11 cellular contexts compared by ENCODE assay signal in the genomic region with DNA sequence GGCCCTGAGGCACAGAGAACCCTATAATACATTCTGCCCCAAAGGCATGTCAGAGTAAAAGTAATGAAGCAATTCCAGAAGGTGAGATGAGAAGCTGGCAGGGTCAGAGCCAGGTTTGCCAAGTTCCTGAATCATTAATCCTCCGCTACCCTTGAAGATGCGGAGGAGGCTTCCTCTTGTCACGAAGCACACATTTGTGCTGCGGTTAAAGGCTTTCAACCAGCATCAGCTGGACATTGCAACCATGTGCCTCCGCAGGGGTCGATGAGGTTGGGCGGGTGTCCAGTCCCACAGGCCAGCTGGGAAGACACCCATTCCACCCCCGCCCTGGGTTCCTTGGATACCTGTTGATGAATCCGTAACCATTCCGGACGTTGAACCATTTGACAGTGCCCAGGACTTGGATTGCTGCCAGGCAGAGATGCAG. TPM values are rescaled to one million over a fixed set of nuclear protein-coding genes. Genes with fewer than 3 reads are reported as not detected.
DNase-seq lines count a peak whose midpoint lies in the region; ATAC-seq and TF ChIP-seq lines count a peak whose summit lies in the region.
"Had no signal": no experiment of that assay in that cellular context is flagged by ENCODE, and none has a peak within 500 bp of the region (broad histone marks: within the 10 kb centered on the region; RNA-seq: fewer than 3 reads in every experiment).

No MANE protein-coding gene starts in this region.

- peak; percentile 42 for DNase-seq in ACHN
- peak; percentile 83 for DNase-seq in amniotic epithelial cell (ENCODE audit: low read depth)
- peak; percentile 38 for DNase-seq in lower lobe of right lung
- DNase-seq in NCI-H524 treated with DMSO at 0.1 percent for 48 hours (lab: John Stamatoyannopoulos, UW) = no peak
- DNase-seq in GM13977 (ENCODE audit: low spot score) = no peak
- no peak for DNase-seq in NCI-H1048 (lab: John Stamatoyannopoulos, UW)
- DNase-seq: activated gamma-delta T cell, Karpas-422 had no signal

- intact Hi-C loops in lower lobe of right lung (cut with DNase I) = no loop called here

- no peak for TF ChIP-seq CTCF in HEK293 (tag by site-specific recombination; IDR thresholded peaks at IDR 0.05)
- no peak for TF ChIP-seq CTCF in lower lobe of right lung (IDR thresholded peaks at IDR 0.05)
- no peak for TF ChIP-seq CTCF in GM13977 (IDR thresholded peaks at IDR 0.05; ENCODE audit: extremely low read depth, insufficient read depth, missing control alignments)

- POLR2A ChIA-PET in HEK293 (lab: Yijun Ruan, JAX) = interaction anchor here (1.3 to 2.3 kb wide), 3 partner anchors 12 to 59 kb away, joined by 3 to 6 read pairs (median 4); partner anchors contain the start of genes DVL2, GABARAP and SLC2A4

- in situ Hi-C loops in ACHN (cut with HindIII; ENCODE audit: low pct_ligation_motif_present, low pct_unique_long_range_greater_than_20kb, low sequenced_read_pairs) = no loop called here
- in situ Hi-C loops in GM13977 (cut with MboI; ENCODE audit: low pct_unique_long_range_greater_than_20kb, low sequenced_read_pairs, unreplicated experiment) = loop anchor here (10.0 kb wide), 1 partner anchor 238 kb away; no protein-coding TSS in a partner anchor

- H3K4me3 ChIP-seq in HEK293 (ENCODE audit: low read depth, low read length) (no peak overlapping the region), lower lobe of right lung (no peak overlapping the region)

- H3K36me3 ChIP-seq in HEK293 (ENCODE audit: control insufficient read depth in 2 of 2, insufficient read depth in 1 of 2, low read length in 2 of 2) (no peaks in the 10 kb centered on the region), lower lobe of right lung (no peaks in the 10 kb centered on the region)

- H3K9me3 ChIP-seq in HEK293 (ENCODE audit: control insufficient read depth, insufficient read depth, low read depth, low read length) (no peaks in the 10 kb centered on the region), lower lobe of right lung (no peaks in the 10 kb centered on the region)

- peaks cover 52% of the 10 kb centered on the region for H3K27me3 ChIP-seq in lower lobe of right lung (ENCODE audit: low read depth)

- CTCF ChIA-PET in HEK293 (lab: Yijun Ruan, JAX) = interaction anchor here (0.7 to 3.8 kb wide), 4 partner anchors 12 to 27 kb away, joined by 3 to 33 read pairs (median 6); partner anchors contain the start of gene SLC2A4

- H3K27ac ChIP-seq in HEK293 (ENCODE audit: extremely low read depth, low read depth, low read length) (no peak overlapping the region), lower lobe of right lung (no peak overlapping the region)

- ATAC-seq in lower lobe of right lung (no peak), GM21576 (IDR thresholded peaks at IDR 0.05; ENCODE audit: unreplicated experiment) (no peak)

- H3K4me1 ChIP-seq in HEK293 (ENCODE audit: control insufficient read depth, insufficient read depth, low read length) (peaks cover 6% of the 10 kb centered on the region; the same call in 1 of the 2 replicates), lower lobe of right lung (peaks cover 29% of the 10 kb centered on the region)

TF ChIP-seq in HEK293, 187 proteins besides CTCF, POLR2A, EP300 and RAD21:
- peak; percentile 42; the same call in 1 of the 2 replicates for TF ChIP-seq SCRT2 (tag by site-specific recombination; IDR thresholded peaks at IDR 0.05)
- TF ChIP-seq ZNF121 (tag by site-specific recombination; IDR thresholded peaks at IDR 0.05) = no peak
- TF ChIP-seq, protein P1, sequence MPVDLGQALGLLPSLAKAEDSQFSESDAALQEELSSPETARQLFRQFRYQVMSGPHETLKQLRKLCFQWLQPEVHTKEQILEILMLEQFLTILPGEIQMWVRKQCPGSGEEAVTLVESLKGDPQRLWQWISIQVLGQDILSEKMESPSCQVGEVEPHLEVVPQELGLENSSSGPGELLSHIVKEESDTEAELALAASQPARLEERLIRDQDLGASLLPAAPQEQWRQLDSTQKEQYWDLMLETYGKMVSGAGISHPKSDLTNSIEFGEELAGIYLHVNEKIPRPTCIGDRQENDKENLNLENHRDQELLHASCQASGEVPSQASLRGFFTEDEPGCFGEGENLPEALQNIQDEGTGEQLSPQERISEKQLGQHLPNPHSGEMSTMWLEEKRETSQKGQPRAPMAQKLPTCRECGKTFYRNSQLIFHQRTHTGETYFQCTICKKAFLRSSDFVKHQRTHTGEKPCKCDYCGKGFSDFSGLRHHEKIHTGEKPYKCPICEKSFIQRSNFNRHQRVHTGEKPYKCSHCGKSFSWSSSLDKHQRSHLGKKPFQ (tag by site-specific recombination; IDR thresholded peaks at IDR 0.05) = no peak
- peak; percentile 83 for TF ChIP-seq ZNF600 (tag by site-specific recombination; IDR thresholded peaks at IDR 0.05)

RNA-seq across cellular contexts. Expression of gene YBX2, which starts 1.3 kb away (rescaled TPM):
- total RNA-seq in lower lobe of right lung = 0.41 TPM
- total RNA-seq: CD8-positive, alpha-beta T cell had no signal

RNA-seq across cellular contexts. Expression of gene SLC2A4, which starts 11.6 kb away (rescaled TPM):
- total RNA-seq in lower lobe of right lung = 1.1 TPM
- total RNA-seq: CD8-positive, alpha-beta T cell had no signal

RNA-seq across cellular contexts. Expression of gene EIF5A, which starts 14.3 kb away (rescaled TPM):
- total RNA-seq in lower lobe of right lung = 216 TPM

RNA-seq across cellular contexts. Expression of gene GPS2, which starts 22.0 kb away (rescaled TPM):
- 66.6 TPM for total RNA-seq in lower lobe of right lung

RNA-seq across cellular contexts. Expression of gene CLDN7, which starts 30.9 kb away (rescaled TPM):
- total RNA-seq in lower lobe of right lung = 98.7 TPM

Comparison
In these comparisons a context has a peak if more than half of its experiments do, and no peak if none do; other contexts are left out.
1. DNase-seq: peak in ACHN (single experiment), amniotic epithelial cell (single experiment) and lower lobe of right lung (single experiment); none in NCI-H524 treated with DMSO at 0.1 percent for 48 hours (single experiment), GM13977 (single experiment) and NCI-H1048 (single experiment).